8 cellular contexts compared by ENCODE assay signal in the genomic region with DNA sequence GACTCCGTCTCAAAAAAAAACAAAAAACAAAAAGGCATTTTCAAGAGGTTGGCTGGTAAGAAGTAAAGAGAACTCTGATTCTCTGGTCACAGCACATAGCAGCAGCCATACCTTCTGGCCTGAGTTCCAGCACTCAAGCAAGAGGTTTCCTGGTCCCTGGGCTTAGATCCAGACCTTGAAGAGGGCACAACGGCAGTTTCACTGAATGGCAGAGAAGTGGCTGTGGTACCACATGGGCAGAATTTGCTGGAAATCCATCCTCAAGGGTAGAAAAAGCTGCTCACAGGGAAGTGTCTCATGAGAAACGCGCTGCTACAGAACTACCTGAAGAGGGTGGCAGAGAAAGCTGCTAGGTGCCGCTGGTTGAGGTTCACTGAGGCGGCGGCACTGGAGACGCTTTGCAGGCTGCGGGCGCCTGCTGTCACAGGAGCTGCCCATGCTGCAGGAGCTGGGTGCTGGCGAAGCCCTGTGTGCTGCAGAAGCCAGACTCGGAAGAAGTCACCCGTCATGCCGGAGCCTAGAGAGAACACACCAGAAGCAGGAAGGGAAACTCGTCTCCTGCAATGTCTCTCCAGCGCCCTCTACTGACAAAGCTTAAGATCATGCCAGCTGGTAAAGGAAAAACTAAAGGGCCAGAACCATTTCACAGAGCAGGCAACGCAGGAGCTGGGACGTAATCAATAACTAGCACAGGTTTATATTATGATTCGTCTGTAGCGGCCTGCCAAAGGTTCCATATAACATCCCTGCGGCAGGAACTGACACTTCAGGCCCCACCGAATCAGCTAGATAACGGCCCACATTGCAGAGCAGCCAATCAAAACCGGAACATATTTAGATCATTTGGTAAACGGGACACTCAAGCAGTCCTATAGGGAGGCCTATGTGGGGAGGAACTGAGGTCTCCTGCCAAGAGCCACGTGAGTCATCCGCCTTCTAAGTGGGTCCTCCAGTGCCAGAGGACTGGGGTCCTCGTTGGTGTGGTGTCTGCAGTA. TPM values are rescaled to one million over a fixed set of nuclear protein-coding genes. Genes with fewer than 3 reads are reported as not detected.
A peak's percentile ranks its signal among the peaks of the same experiment; 100 is the strongest.
DNase-seq lines count a peak whose midpoint lies in the region; ATAC-seq and TF ChIP-seq lines count a peak whose summit lies in the region.

No MANE protein-coding gene starts in this region.

- peak overlapping the region; percentile 41 for H3K27ac ChIP-seq in CD8-positive, alpha-beta T cell (ENCODE audit: low read depth, low read length)
- H3K27ac ChIP-seq in right atrium auricular region = peak overlapping the region; percentile 72 to 73

- H3K4me1 ChIP-seq in CD8-positive, alpha-beta T cell (ENCODE audit: insufficient read depth, low read length) = peaks cover 36% of the 10 kb centered on the region
- peaks cover 0 to 40% of the 10 kb centered on the region in 2 donors for H3K4me1 ChIP-seq in right atrium auricular region

- no peaks in the 10 kb centered on the region for H3K27me3 ChIP-seq in CD8-positive, alpha-beta T cell (ENCODE audit: insufficient read depth, low read length)
- no peaks in the 10 kb centered on the region for H3K27me3 ChIP-seq in right atrium auricular region

- POLR2A ChIA-PET in CD8-positive, alpha-beta T cell (lab: Charles Lee) = interaction anchor here (0.8 to 3.5 kb wide), 26 partner anchors 18 to 329 kb away, joined by 3 to 36 read pairs (median 5); a partner anchor contains a TSS

- DNase-seq in CD8-positive, alpha-beta T cell = peak; percentile 56 to 86 (median 77)
- peak; percentile 78 for DNase-seq in NCI-H146 treated with DMSO at 0.1 percent for 48 hours (lab: John Stamatoyannopoulos, UW; ENCODE audit: unreplicated experiment)
- DNase-seq in SW480 (ENCODE audit: low spot score) = peak; percentile 81
- DNase-seq in amniotic stem cell (lab: John Stamatoyannopoulos, UW) = peak; percentile 65
- DNase-seq in right atrium auricular region (ENCODE audit: low spot score) = peak; percentile 79
- peak; percentile 74 for DNase-seq in retina

- CTCF ChIA-PET in CD8-positive, alpha-beta T cell (lab: Charles Lee) = interaction anchor here (0.6 to 15.4 kb wide), 48 partner anchors 8 to 634 kb away, joined by 3 to 324 read pairs (median 6); a partner anchor contains a TSS

- TF ChIP-seq CTCF in CD8-positive, alpha-beta T cell (IDR thresholded peaks at IDR 0.05) = peak; percentile 86
- peak; percentile 91 to 94 for TF ChIP-seq CTCF in right atrium auricular region (IDR thresholded peaks at IDR 0.05)

- intact Hi-C loops in CD8-positive, alpha-beta T cell (cut with DNase I, micrococcal nuclease) = loop anchor here (1.0 to 10.0 kb wide), 9 partner anchors 23 to 1285 kb away; a partner anchor contains a TSS

- peak overlapping the region; percentile 93 for H3K4me3 Mint-ChIP-seq in CD8-positive, alpha-beta T cell

- peaks cover 62% of the 10 kb centered on the region for H3K4me1 Mint-ChIP-seq in CD8-positive, alpha-beta T cell (ENCODE audit: low read depth)

- peak; percentile 73 for ATAC-seq in CD8-positive, alpha-beta T cell
- ATAC-seq in GM21367 (IDR thresholded peaks at IDR 0.05; ENCODE audit: unreplicated experiment) (peak; percentile 38), GM21515 (IDR thresholded peaks at IDR 0.05; ENCODE audit: unreplicated experiment) (no peak)

- peak overlapping the region; percentile 71 for H3K4me3 ChIP-seq in CD8-positive, alpha-beta T cell (ENCODE audit: low read depth, low read length)
- peak overlapping the region; percentile 41 to 56 for H3K4me3 ChIP-seq in right atrium auricular region

- no peaks in the 10 kb centered on the region for H3K9me3 Mint-ChIP-seq in CD8-positive, alpha-beta T cell

- peak overlapping the region; percentile 92 for H3K27ac Mint-ChIP-seq in CD8-positive, alpha-beta T cell

- no peaks in the 10 kb centered on the region for H3K36me3 ChIP-seq in CD8-positive, alpha-beta T cell (ENCODE audit: insufficient read depth, low read length)
- peaks cover 5% of the 10 kb centered on the region for H3K36me3 ChIP-seq in right atrium auricular region

- H3K9me3 ChIP-seq in CD8-positive, alpha-beta T cell (ENCODE audit: low read length) = no peaks in the 10 kb centered on the region
- H3K9me3 ChIP-seq in right atrium auricular region = no peaks in the 10 kb centered on the region

- no peaks in the 10 kb centered on the region for H3K27me3 Mint-ChIP-seq in CD8-positive, alpha-beta T cell (ENCODE audit: low read depth)

- peaks cover 23% of the 10 kb centered on the region for H3K36me3 Mint-ChIP-seq in CD8-positive, alpha-beta T cell

RNA-seq across cellular contexts. Expression of a gene that starts 5.4 kb away (rescaled TPM):
- total RNA-seq in CD8-positive, alpha-beta T cell = 1 to 10 TPM; 1.8 to 2.2 TPM
- total RNA-seq in right atrium auricular region = 1 to 10 TPM; 7.3 to 7.9 TPM

RNA-seq across cellular contexts. Expression of a gene that starts 17.0 kb away (rescaled TPM):
- not detected for total RNA-seq in CD8-positive, alpha-beta T cell
- 10 to 100 TPM; 10.5 to 12.4 TPM for total RNA-seq in right atrium auricular region

RNA-seq across cellular contexts. Expression of a gene that starts 30.3 kb away (rescaled TPM):
- total RNA-seq in CD8-positive, alpha-beta T cell = under 1 TPM in 1 of 2 experiments, not detected in 1; 0.62 TPM
- total RNA-seq in right atrium auricular region = not detected

RNA-seq across cellular contexts. Expression of a gene that starts 58.6 kb away (rescaled TPM):
- total RNA-seq in CD8-positive, alpha-beta T cell = not detected
- not detected for total RNA-seq in right atrium auricular region

Comparison
In these comparisons a context has a peak if more than half of its experiments do, and no peak if none do; other contexts are left out.
1. RNA of a gene that starts 17.0 kb away (total RNA-seq): 10.5 to 12.4 TPM in right atrium auricular region; not detected in CD8-positive, alpha-beta T cell; every median in the first group is over 10 times any median in the second.
2. Peak in every context shown above with its lines, with median percentiles within 50 percentile points of each other: DNase-seq.